1 cellular context compared by ENCODE assay signal in the genomic region with DNA sequence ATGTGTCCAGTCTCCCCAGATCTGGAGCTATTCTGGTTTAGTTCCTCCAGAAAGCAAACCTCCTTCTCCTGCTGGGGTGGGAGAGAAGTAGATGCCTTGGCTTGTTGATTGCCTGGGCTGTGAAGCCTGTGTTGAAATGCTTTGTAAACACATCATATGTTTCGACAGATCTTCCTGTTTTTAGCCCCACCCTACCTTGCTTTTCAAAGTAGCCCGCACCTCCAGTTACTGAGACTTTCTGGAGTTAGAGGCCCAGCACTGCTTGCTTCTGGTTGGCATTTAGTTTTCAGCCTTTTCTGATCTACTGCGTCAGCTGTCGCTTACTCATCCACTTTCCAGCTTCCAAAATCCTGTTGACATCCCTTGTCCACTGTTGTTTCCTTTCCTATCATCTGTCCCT.
TF ChIP-seq lines count a peak whose summit lies in the region.

No MANE protein-coding gene starts in this region.

TF ChIP-seq in SK-N-SH, 30 proteins besides CTCF, POLR2A, EP300 and RAD21 (continued from another document):
- TF ChIP-seq EZH2phosphoT487 (IDR thresholded peaks at IDR 0.05; ENCODE audit: borderline replicate concordance, low read depth), result no peak
- TF ChIP-seq ZBTB33 (IDR thresholded peaks at IDR 0.05; ENCODE audit: borderline replicate concordance, low read depth), result no peak
- TF ChIP-seq TCF12 (IDR thresholded peaks at IDR 0.05), result no peak
